17 cellular contexts compared by ENCODE assay signal in genomic region chr20:1808101-1808500, GRCh38.
DNase-seq lines count a peak whose midpoint lies in the region; ATAC-seq, FAIRE-seq and TF ChIP-seq lines count a peak whose summit lies in the region.
"Had no signal": no experiment of that assay in that cellular context is flagged by ENCODE, and none has a peak within 500 bp of the region (broad histone marks: within the 10 kb centered on the region; RNA-seq: fewer than 3 reads in every experiment).

No MANE protein-coding gene starts in this region.

- ATAC-seq in HepG2 (no peak), right lobe of liver (no peak), HG03196 (IDR thresholded peaks at IDR 0.05; ENCODE audit: unreplicated experiment) (no peak), HG02588 (IDR thresholded peaks at IDR 0.05; ENCODE audit: unreplicated experiment) (no peak)
- ATAC-seq: Panc1 had no signal

- H3K4me2 ChIP-seq in HepG2 (ENCODE audit: low read depth, low read length) = no peak overlapping the region

- H3K27ac Mint-ChIP-seq in endodermal cell (no peak overlapping the region), osteocyte (ENCODE audit: unreplicated experiment) (no peak overlapping the region)

- no peaks in the 10 kb centered on the region for H3K36me3 ChIP-seq in HepG2 (replicated peaks in 1 of 2; ENCODE audit: control insufficient read depth in 1 of 2, insufficient read depth in 2 of 2, low read length in 2 of 2)
- no peaks in the 10 kb centered on the region for H3K36me3 ChIP-seq in right lobe of liver
- H3K36me3 ChIP-seq in endodermal cell (ENCODE audit: control insufficient read depth, insufficient read depth, low read length) = no peaks in the 10 kb centered on the region

- intact Hi-C loops in HepG2 (cut with micrococcal nuclease; ENCODE audit: unreplicated experiment) (no loop called here), right lobe of liver (cut with DNase I) (no loop called here)

- peaks cover 18% of the 10 kb centered on the region for H3K4me1 Mint-ChIP-seq in endodermal cell
- H3K4me1 Mint-ChIP-seq in osteocyte (ENCODE audit: unreplicated experiment) = peaks cover 42% of the 10 kb centered on the region

- TF ChIP-seq EP300 in HepG2 (IDR thresholded peaks at IDR 0.05; ENCODE audit: low read depth in 2 of 2, low read length in 2 of 2) = no peak
- TF ChIP-seq EP300 in HepG2 (CRISPR knock-in tag; IDR thresholded peaks at IDR 0.05; ENCODE audit: borderline replicate concordance) = no peak

- CTCF ChIA-PET in HepG2 (lab: Yijun Ruan, JAX; ENCODE audit: low intra/inter-chr PET ratio, low total read pairs) = no interaction called here

- H4K20me1 ChIP-seq in HepG2 (ENCODE audit: insufficient read depth, low read length) = no peaks in the 10 kb centered on the region

- no peak for TF ChIP-seq POLR2A in HepG2 (IDR thresholded peaks at IDR 0.05; ENCODE audit: insufficient read depth in 1 of 2, low read depth in 2 of 2, low read length in 2 of 2)
- TF ChIP-seq POLR2A in right lobe of liver (IDR thresholded peaks at IDR 0.05) = no peak

- H3K27me3 ChIP-seq in HepG2 (ENCODE audit: control insufficient read depth in 1 of 2, insufficient read depth in 2 of 2, low read length in 2 of 2) (no peaks in the 10 kb centered on the region), right lobe of liver (peaks cover 0 to 3% of the 10 kb centered on the region in 2 donors), endodermal cell (ENCODE audit: control insufficient read depth, insufficient read depth, low read length, poor library complexity, severe bottlenecking) (peaks cover 13% of the 10 kb centered on the region)

- H3K9ac ChIP-seq in HepG2 (ENCODE audit: insufficient read depth, low read depth, low read length) (no peak overlapping the region), endodermal cell (ENCODE audit: extremely low read depth, low read length, poor library complexity, severe bottlenecking) (no peak overlapping the region)

- H3K36me3 Mint-ChIP-seq in endodermal cell (ENCODE audit: low read depth) (no peaks in the 10 kb centered on the region), osteocyte (ENCODE audit: unreplicated experiment) (no peaks in the 10 kb centered on the region)

- no peaks in the 10 kb centered on the region for H3K79me2 ChIP-seq in HepG2 (ENCODE audit: insufficient read depth, low read length)

- FAIRE-seq in HepG2 (lab: Jason Lieb, UNC) = peak; percentile 53
- FAIRE-seq: A204.1, GM18507 had no signal

- in situ Hi-C loops in HepG2 (cut with HindIII; ENCODE audit: extremely low pct_ligation_motif_present, low pct_unique_long_range_greater_than_20kb) = no loop called here

- POLR2A ChIA-PET in HepG2 (lab: Yijun Ruan, JAX) = interaction anchor here (0.6 kb wide), 1 partner anchor 11 kb away, joined by 4 read pairs; no protein-coding TSS in a partner anchor

- H3K27me3 Mint-ChIP-seq in endodermal cell (ENCODE audit: insufficient read depth) (peaks cover 22% of the 10 kb centered on the region), osteocyte (ENCODE audit: unreplicated experiment) (no peaks in the 10 kb centered on the region)

- no peak for TF ChIP-seq RAD21 in HepG2 (CRISPR knock-in tag; IDR thresholded peaks at IDR 0.05)

- H3K9me3 ChIP-seq in HepG2 (ENCODE audit: low read length) (no peaks in the 10 kb centered on the region), right lobe of liver (no peaks in the 10 kb centered on the region), endodermal cell (ENCODE audit: control insufficient read depth, low read length) (no peaks in the 10 kb centered on the region)

- H3K9me3 Mint-ChIP-seq in endodermal cell (no peaks in the 10 kb centered on the region), osteocyte (ENCODE audit: unreplicated experiment) (no peaks in the 10 kb centered on the region)

- H2AFZ ChIP-seq in HepG2 (ENCODE audit: low read length) = no peak overlapping the region

- 81% methylated on average over 6 of the region's 6 CpGs for WGBS in HepG2 (ENCODE audit: low lambda C conversion rate)
- WGBS in right lobe of liver (ENCODE audit: insufficient coverage, low coverage, low lambda C conversion rate, missing lambda C conversion rate) = 78% methylated on average over 5 of the region's 6 CpGs
- 66 to 71% methylated on average over 6 of the region's 6 CpGs for WGBS in endodermal cell (ENCODE audit: insufficient coverage in 1 of 2, insufficient read length in 1 of 2), 2 experiments

- H3K27ac ChIP-seq in HepG2 (ENCODE audit: extremely low read length, insufficient read depth, low read length) (no peak overlapping the region), right lobe of liver (no peak overlapping the region), endodermal cell (ENCODE audit: low read depth, low read length) (no peak overlapping the region)
- H3K27ac ChIP-seq: C4-2B had no signal

- DNase-seq in HepG2 (ENCODE audit: low spot score) (no peak), right lobe of liver (no peak), endodermal cell (peak; percentile 40), osteocyte (ENCODE audit: extremely low spot score, unreplicated experiment) (peak; percentile 57), T-helper 9 cell (no peak), hepatic stellate cell (ENCODE audit: low spot score) (no peak)
- DNase-seq: DMS53, MM.1S, NCI-H1105, NCI-H1694 treated with DMSO at 0.1 percent for 48 hours, SHP77 had no signal

- H3K4me3 Mint-ChIP-seq in endodermal cell (no peak overlapping the region), osteocyte (ENCODE audit: unreplicated experiment) (no peak overlapping the region)

- H3K4me3 ChIP-seq in HepG2 (replicated peaks in 1 of 3; ENCODE audit: insufficient read depth in 1 of 3, low read depth in 2 of 3, low read length in 3 of 3) = no peak overlapping the region
- no peak overlapping the region for H3K4me3 ChIP-seq in right lobe of liver
- no peak overlapping the region for H3K4me3 ChIP-seq in endodermal cell (ENCODE audit: low read length)

- no TSS peak for BruUV-seq in HepG2 (replicated peaks; lab: Mats Ljungman, UMichigan)

- TF ChIP-seq CTCF in HepG2 (CRISPR knock-in tag; IDR thresholded peaks at IDR 0.05) (no peak), right lobe of liver (IDR thresholded peaks at IDR 0.05) (no peak), endodermal cell (conservative IDR thresholded peaks at IDR 0.05) (no peak), osteocyte (IDR thresholded peaks at IDR 0.05) (no peak)

- peaks cover 39% of the 10 kb centered on the region for H3K4me1 ChIP-seq in HepG2 (ENCODE audit: insufficient read depth, low read length)
- H3K4me1 ChIP-seq in right lobe of liver = peaks cover 0 to 30% (median 8%) of the 10 kb centered on the region in 4 donors
- H3K4me1 ChIP-seq in endodermal cell (ENCODE audit: control insufficient read depth, insufficient read depth, low read length) = no peaks in the 10 kb centered on the region

TF ChIP-seq in HepG2, 621 proteins besides CTCF, POLR2A, EP300 and RAD21:
- TF ChIP-seq ZNF331 (CRISPR knock-in tag; IDR thresholded peaks at IDR 0.05) = no peak
- no peak for TF ChIP-seq ZNF652 (CRISPR knock-in tag; IDR thresholded peaks at IDR 0.05; ENCODE audit: borderline replicate concordance, low read depth)
- no peak for TF ChIP-seq SRSF4 (IDR thresholded peaks at IDR 0.05; ENCODE audit: low read depth, low read length, poor library complexity, severe bottlenecking)
- no peak for TF ChIP-seq RORA (CRISPR knock-in tag; IDR thresholded peaks at IDR 0.05)
- TF ChIP-seq ZHX1 (CRISPR knock-in tag; IDR thresholded peaks at IDR 0.05; ENCODE audit: low read depth) = no peak
- no peak for TF ChIP-seq ZNF207 (IDR thresholded peaks at IDR 0.05; ENCODE audit: borderline replicate concordance)
- no peak for TF ChIP-seq ARNTL (CRISPR knock-in tag; IDR thresholded peaks at IDR 0.05)
- no peak for TF ChIP-seq STAT5B (CRISPR knock-in tag; IDR thresholded peaks at IDR 0.05)

Comparison
In these comparisons a context has a peak if more than half of its experiments do, and no peak if none do; other contexts are left out.
1. DNase-seq: peak in endodermal cell (single experiment) and osteocyte (single experiment); none in HepG2 (single experiment), right lobe of liver (0 of 3), T-helper 9 cell (single experiment) and hepatic stellate cell (single experiment).